ENCODE assay signal across 1 cellular context in the genomic region with DNA sequence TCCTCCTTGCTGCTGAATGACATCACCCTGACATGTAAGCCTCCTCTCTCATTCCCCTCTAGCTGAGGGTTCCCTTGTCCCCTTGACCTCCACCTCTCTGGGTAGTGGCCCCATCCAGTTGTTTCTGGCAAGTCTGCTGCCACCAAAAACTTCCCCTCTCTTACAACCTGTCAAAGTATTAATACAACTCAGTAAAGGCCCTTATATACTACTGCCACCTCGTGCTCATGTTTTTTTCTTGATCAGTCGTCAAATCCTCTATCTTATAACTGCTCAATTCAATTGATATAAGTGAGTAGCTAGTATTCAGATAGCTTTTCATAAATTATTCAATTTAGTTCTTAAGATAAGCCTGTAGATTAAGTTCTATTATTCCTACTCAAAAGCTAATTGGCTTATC.
TF ChIP-seq lines count a peak whose summit lies in the region.

No MANE protein-coding gene starts in this region.

TF ChIP-seq in GM12878, 131 proteins besides CTCF, POLR2A, EP300 and RAD21:
- TF ChIP-seq NR2C2 (IDR thresholded peaks at IDR 0.05; ENCODE audit: borderline replicate concordance, control insufficient read depth, insufficient read length, low read depth) (no peak), BRCA1 (IDR thresholded peaks at IDR 0.05; ENCODE audit: low read depth, low read length) (no peak), CREB1 (IDR thresholded peaks at IDR 0.05; ENCODE audit: low read depth) (no peak), MYB (IDR thresholded peaks at IDR 0.05; ENCODE audit: borderline replicate concordance, low read depth, low read length) (no peak), MTA3 (IDR thresholded peaks at IDR 0.05; ENCODE audit: borderline replicate concordance, low read length) (no peak), PAX8 (IDR thresholded peaks at IDR 0.05) (no peak), CBX3 (IDR thresholded peaks at IDR 0.05; ENCODE audit: borderline replicate concordance, low read depth) (no peak), POU2F2 (IDR thresholded peaks at IDR 0.05; ENCODE audit: borderline replicate concordance, low read depth, low read length) (no peak)
- TF ChIP-seq, protein P1, sequence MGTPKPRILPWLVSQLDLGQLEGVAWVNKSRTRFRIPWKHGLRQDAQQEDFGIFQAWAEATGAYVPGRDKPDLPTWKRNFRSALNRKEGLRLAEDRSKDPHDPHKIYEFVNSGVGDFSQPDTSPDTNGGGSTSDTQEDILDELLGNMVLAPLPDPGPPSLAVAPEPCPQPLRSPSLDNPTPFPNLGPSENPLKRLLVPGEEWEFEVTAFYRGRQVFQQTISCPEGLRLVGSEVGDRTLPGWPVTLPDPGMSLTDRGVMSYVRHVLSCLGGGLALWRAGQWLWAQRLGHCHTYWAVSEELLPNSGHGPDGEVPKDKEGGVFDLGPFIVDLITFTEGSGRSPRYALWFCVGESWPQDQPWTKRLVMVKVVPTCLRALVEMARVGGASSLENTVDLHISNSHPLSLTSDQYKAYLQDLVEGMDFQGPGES (IDR thresholded peaks at IDR 0.05) = no peak
- TF ChIP-seq, protein P2, sequence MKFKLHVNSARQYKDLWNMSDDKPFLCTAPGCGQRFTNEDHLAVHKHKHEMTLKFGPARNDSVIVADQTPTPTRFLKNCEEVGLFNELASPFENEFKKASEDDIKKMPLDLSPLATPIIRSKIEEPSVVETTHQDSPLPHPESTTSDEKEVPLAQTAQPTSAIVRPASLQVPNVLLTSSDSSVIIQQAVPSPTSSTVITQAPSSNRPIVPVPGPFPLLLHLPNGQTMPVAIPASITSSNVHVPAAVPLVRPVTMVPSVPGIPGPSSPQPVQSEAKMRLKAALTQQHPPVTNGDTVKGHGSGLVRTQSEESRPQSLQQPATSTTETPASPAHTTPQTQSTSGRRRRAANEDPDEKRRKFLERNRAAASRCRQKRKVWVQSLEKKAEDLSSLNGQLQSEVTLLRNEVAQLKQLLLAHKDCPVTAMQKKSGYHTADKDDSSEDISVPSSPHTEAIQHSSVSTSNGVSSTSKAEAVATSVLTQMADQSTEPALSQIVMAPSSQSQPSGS (IDR thresholded peaks at IDR 0.05; ENCODE audit: low read length) = no peak
